25 cellular contexts compared by ENCODE assay signal in the genomic region with DNA sequence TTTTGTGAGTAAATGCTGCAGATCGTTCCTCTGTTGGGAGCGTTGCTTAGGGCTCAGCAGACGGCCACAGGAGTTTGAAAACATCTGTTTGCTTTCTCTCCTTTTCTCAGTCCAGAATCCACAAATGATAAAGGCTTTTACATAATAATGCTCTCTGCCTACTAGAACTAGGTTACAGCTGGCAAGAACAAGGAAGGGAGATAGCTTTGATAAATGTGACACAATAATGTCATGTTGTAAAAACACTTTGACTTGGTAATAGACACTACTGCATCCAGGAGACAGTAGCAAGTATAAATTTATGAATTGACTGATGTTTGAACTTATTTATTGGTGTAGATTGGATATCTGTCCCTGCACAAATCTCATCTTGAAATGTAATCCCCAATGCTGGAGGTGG.
"Had no signal": no experiment of that assay in that cellular context is flagged by ENCODE, and none has a peak within 500 bp of the region (broad histone marks: within the 10 kb centered on the region; RNA-seq: fewer than 3 reads in every experiment).

No MANE protein-coding gene starts in this region.

- H3K27ac ChIP-seq: brain microvascular endothelial cell, coronary artery, dorsolateral prefrontal cortex had no signal

- ATAC-seq: activated T-cell treated with anti-CD3 and anti-CD28 coated beads, Interleukin-2, amount 50 U/mL, for 4 hours; activated T-helper 17 cell treated with anti-CD3 and anti-CD28 coated beads, Interleukin-2, amount 50 U/mL, for 72 hours; esophagus mucosa had no signal

- H3K36me3 Mint-ChIP-seq: activated naive CD8-positive, alpha-beta T cell had no signal

- H3K27ac Mint-ChIP-seq: activated CD4-positive, alpha-beta memory T cell treated with anti-CD3 and anti-CD28 coated beads, Interleukin-2, amount 10 ng/mL, durations not matched to agents 7 days and 5 days; activated CD4-positive, alpha-beta T cell treated with anti-CD3 and anti-CD28 coated beads, Interleukin-2, amount 10 ng/mL, durations not matched to agents 7 days and 5 days; activated naive CD8-positive, alpha-beta T cell; activated T-helper 17 cell treated with anti-CD3 and anti-CD28 coated beads, Interleukin-2, amount 50 U/mL, for 72 hours; dendritic cell treated with granulocyte-macrophage colony-stimulating factor and Interleukin-4, amounts not matched to agents 40 ng/mL and 50 ng/mL, for 4 days; endodermal cell had no signal

- H3K9me3 Mint-ChIP-seq: endodermal cell had no signal

- H3K4me1 Mint-ChIP-seq: activated CD4-positive, alpha-beta memory T cell treated with anti-CD3 and anti-CD28 coated beads, Interleukin-2, amount 10 ng/mL, durations not matched to agents 7 days and 5 days; activated CD4-positive, alpha-beta T cell treated with anti-CD3 and anti-CD28 coated beads, Interleukin-2, amount 10 ng/mL, durations not matched to agents 7 days and 5 days; activated T-helper 17 cell treated with anti-CD3 and anti-CD28 coated beads, Interleukin-2, amount 50 U/mL, for 72 hours; central memory CD8-positive, alpha-beta T cell had no signal

- DNase-seq: activated CD4-positive, alpha-beta memory T cell treated with anti-CD3 and anti-CD28 coated beads, Interleukin-2, amount 10 ng/mL, durations not matched to agents 7 days and 5 days; activated CD4-positive, alpha-beta T cell treated with anti-CD3 and anti-CD28 coated beads for 1 hour; activated CD4-positive, alpha-beta T cell treated with anti-CD3 and anti-CD28 coated beads for 4 hours; activated CD4-positive, alpha-beta T cell treated with anti-CD3 and anti-CD28 coated beads, Interleukin-2, amount 10 ng/mL, durations not matched to agents 7 days and 5 days; activated CD4-positive, alpha-beta T cell treated with anti-CD3 and anti-CD28 coated beads, Interleukin-2, amount 50 U/mL, for 4 hours; activated effector memory CD4-positive, alpha-beta T cell treated with Interleukin-2 at 50 U/mL for 16 hours; activated gamma-delta T cell treated with Interleukin-2 at 50 U/mL for 16 hours; activated naive CD4-positive, alpha-beta T cell treated with anti-CD3 and anti-CD28 coated beads, Interleukin-2, amount 50 U/mL, for 16 hours; activated naive CD4-positive, alpha-beta T cell treated with Interleukin-2 at 50 U/mL for 16 hours; activated T-cell treated with anti-CD3 and anti-CD28 coated beads, Interleukin-2, amount 50 U/mL, for 4 hours; amniotic stem cell; anterior cingulate cortex; brain microvascular endothelial cell; dorsolateral prefrontal cortex; effector memory CD4-positive, alpha-beta T cell; endodermal cell; foreskin fibroblast; head of caudate nucleus; T-helper 2 cell had no signal

- H3K27me3 ChIP-seq: brain microvascular endothelial cell had no signal

- H3K27me3 Mint-ChIP-seq: activated CD4-positive, alpha-beta memory T cell treated with anti-CD3 and anti-CD28 coated beads, Interleukin-2, amount 10 ng/mL, durations not matched to agents 7 days and 5 days; activated CD4-positive, alpha-beta T cell treated with anti-CD3 and anti-CD28 coated beads, Interleukin-2, amount 10 ng/mL, durations not matched to agents 7 days and 5 days; activated naive CD8-positive, alpha-beta T cell; activated T-helper 17 cell treated with anti-CD3 and anti-CD28 coated beads, Interleukin-2, amount 50 U/mL, for 72 hours; central memory CD8-positive, alpha-beta T cell; dendritic cell treated with granulocyte-macrophage colony-stimulating factor and Interleukin-4, amounts not matched to agents 40 ng/mL and 50 ng/mL, for 4 days had no signal

- H3K4me3 ChIP-seq: coronary artery, dorsolateral prefrontal cortex had no signal

- H3K36me3 ChIP-seq: brain microvascular endothelial cell had no signal

- H3K4me3 Mint-ChIP-seq: activated CD4-positive, alpha-beta memory T cell treated with anti-CD3 and anti-CD28 coated beads, Interleukin-2, amount 10 ng/mL, durations not matched to agents 7 days and 5 days; activated CD4-positive, alpha-beta T cell treated with anti-CD3 and anti-CD28 coated beads, Interleukin-2, amount 10 ng/mL, durations not matched to agents 7 days and 5 days; activated naive CD8-positive, alpha-beta T cell; activated T-cell treated with anti-CD3 and anti-CD28 coated beads, Interleukin-2, amount 50 U/mL, for 4 hours; activated T-helper 17 cell treated with anti-CD3 and anti-CD28 coated beads, Interleukin-2, amount 50 U/mL, for 72 hours; central memory CD8-positive, alpha-beta T cell; dendritic cell treated with granulocyte-macrophage colony-stimulating factor and Interleukin-4, amounts not matched to agents 40 ng/mL and 50 ng/mL, for 4 days; endodermal cell had no signal
